ENCODE assay signal across 8 cellular contexts in the genomic region with DNA sequence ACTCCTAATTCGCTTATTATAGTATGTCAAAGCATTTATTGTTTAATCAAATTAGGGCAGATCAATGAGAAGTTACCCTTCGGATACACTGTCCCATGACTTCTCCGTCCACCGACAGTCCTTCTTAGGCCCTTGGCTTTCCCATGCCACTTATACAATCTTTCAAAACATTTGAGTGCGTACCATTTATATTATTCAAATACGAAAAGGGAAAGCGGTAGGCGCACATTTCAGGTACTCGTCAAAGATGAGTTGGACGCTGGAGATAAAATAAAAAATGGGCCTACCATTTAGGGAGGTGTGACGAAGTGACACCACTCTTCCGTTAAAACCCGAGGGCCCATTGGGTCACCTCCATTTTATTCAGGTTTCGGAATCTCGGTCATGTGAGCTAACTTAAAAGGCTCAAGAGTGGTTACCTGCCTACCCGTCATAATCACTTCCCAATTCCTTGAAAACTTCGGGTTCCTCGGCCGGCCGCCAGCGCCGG. TPM values are rescaled to one million over a fixed set of nuclear protein-coding genes. Genes with fewer than 3 reads are reported as not detected.
DNase-seq lines count a peak whose midpoint lies in the region; ATAC-seq and TF ChIP-seq lines count a peak whose summit lies in the region.

No MANE protein-coding gene starts in this region.

- H3K36me3 Mint-ChIP-seq in nephron (ENCODE audit: low read depth) = no peaks in the 10 kb centered on the region

- H3K79me2 ChIP-seq in Karpas-422 (ENCODE audit: low read length) = 0 out of 2 replicates have a peak, but pooled peaks cover 5% of the 10 kb centered on the region

- CTCF ChIA-PET in GM10248 (lab: Yijun Ruan, JAX) = interaction anchor here (1.3 to 2.2 kb wide), 3 partner anchors 10 to 33 kb away, joined by 7 to 10 read pairs (median 9); a partner anchor contains a TSS

- H3K9ac ChIP-seq in BLaER1 (peak overlapping the region; percentile 84), Karpas-422 (ENCODE audit: low read length) (peak overlapping the region; percentile 90)

- peak overlapping the region; percentile 95 to 99 (median 98) for H3K4me3 Mint-ChIP-seq in nephron

- POLR2A ChIA-PET in GM10248 (lab: Yijun Ruan, JAX) = interaction anchor here (1.1 kb wide), 1 partner anchor 33 kb away, joined by 4 read pairs; no protein-coding TSS in a partner anchor

- H3K36me3 ChIP-seq in BLaER1 (no peaks in the 10 kb centered on the region), Karpas-422 (ENCODE audit: insufficient read depth, low read length) (no peaks in the 10 kb centered on the region)
- no peaks in the 10 kb centered on the region for H3K36me3 ChIP-seq in effector memory CD4-positive, alpha-beta T cell (ENCODE audit: control insufficient read depth, insufficient read depth, low read length)

- peaks cover 6% of the 10 kb centered on the region for H3K4me1 Mint-ChIP-seq in nephron

- H3K27me3 ChIP-seq in BLaER1 (no peaks in the 10 kb centered on the region), Karpas-422 (ENCODE audit: low read length) (no peaks in the 10 kb centered on the region)
- H3K27me3 ChIP-seq in effector memory CD4-positive, alpha-beta T cell (replicated peaks; ENCODE audit: control insufficient read depth, insufficient read depth, low read length, poor library complexity, severe bottlenecking) = no peaks in the 10 kb centered on the region

- H3K27ac ChIP-seq in BLaER1 (peak overlapping the region; percentile 92), Karpas-422 (ENCODE audit: low read length) (peak overlapping the region; percentile 65; the same call in 1 of the 2 replicates)
- peak overlapping the region; percentile 95 for H3K27ac ChIP-seq in effector memory CD4-positive, alpha-beta T cell (ENCODE audit: insufficient read depth, low read length, poor library complexity, severe bottlenecking)

- TF ChIP-seq CTCF in nephron (IDR thresholded peaks at IDR 0.05; ENCODE audit: unreplicated experiment in 3 of 3) (no peak), GM10248 (IDR thresholded peaks at IDR 0.05; ENCODE audit: control extremely low read depth, extremely low read depth, low read depth, missing control alignments) (no peak)

- DNase-seq in Karpas-422 (no peak), GM10248 (ENCODE audit: extremely low spot score) (no peak), nucleus accumbens (lab: John Stamatoyannopoulos, UW) (no peak), DMS153 treated with DMSO at 0.1 percent for 48 hours (lab: John Stamatoyannopoulos, UW; ENCODE audit: unreplicated experiment) (no peak)
- DNase-seq in effector memory CD4-positive, alpha-beta T cell = no peak

- peak; percentile 32 for ATAC-seq in GM21515 (IDR thresholded peaks at IDR 0.05; ENCODE audit: unreplicated experiment)

- peak overlapping the region; percentile 96 to 99 (median 97) for H3K27ac Mint-ChIP-seq in nephron

- peak overlapping the region; percentile 76 for H3K4me3 ChIP-seq in BLaER1
- H3K4me3 ChIP-seq in Karpas-422 (ENCODE audit: low read length) = peak overlapping the region; percentile 89
- peak overlapping the region; percentile 95 for H3K4me3 ChIP-seq in effector memory CD4-positive, alpha-beta T cell (ENCODE audit: insufficient read depth, low read depth, low read length, poor library complexity, severe bottlenecking)

- peak overlapping the region; percentile 98 for H2AFZ ChIP-seq in Karpas-422 (ENCODE audit: low read length)

- H3K27me3 Mint-ChIP-seq in nephron (ENCODE audit: low read depth) = no peaks in the 10 kb centered on the region

- H3K4me1 ChIP-seq in BLaER1 (peaks cover 17% of the 10 kb centered on the region), Karpas-422 (ENCODE audit: low read length) (peaks cover 17% of the 10 kb centered on the region)
- peaks cover 4% of the 10 kb centered on the region for H3K4me1 ChIP-seq in effector memory CD4-positive, alpha-beta T cell (ENCODE audit: control insufficient read depth, insufficient read depth, low read length, poor library complexity, severe bottlenecking)

- no peaks in the 10 kb centered on the region for H4K20me1 ChIP-seq in BLaER1
- no peaks in the 10 kb centered on the region for H4K20me1 ChIP-seq in Karpas-422 (ENCODE audit: insufficient read depth, low read depth, low read length)

- no peaks in the 10 kb centered on the region for H3K9me3 Mint-ChIP-seq in nephron

- no peaks in the 10 kb centered on the region for H3K9me3 ChIP-seq in BLaER1
- no peaks in the 10 kb centered on the region for H3K9me3 ChIP-seq in Karpas-422 (ENCODE audit: low read length)
- H3K9me3 ChIP-seq in effector memory CD4-positive, alpha-beta T cell (ENCODE audit: control insufficient read depth, low read length) = no peaks in the 10 kb centered on the region

- H3K4me2 ChIP-seq in BLaER1 (peak overlapping the region; percentile 94), Karpas-422 (ENCODE audit: low read depth, low read length, poor library complexity, severe bottlenecking) (peak overlapping the region; percentile 79)

- no peaks in the 10 kb centered on the region for H3K9me2 ChIP-seq in Karpas-422 (replicated peaks; ENCODE audit: insufficient read depth, low read length)

RNA-seq across cellular contexts. Expression of a gene that starts 0.5 kb away (rescaled TPM):
- 1.4 and 6.1 TPM in 2 replicates for total RNA-seq in Karpas-422 (2014; rRNA removed; shearing (Covaris generic); ENCODE audit: low replicate concordance)

RNA-seq across cellular contexts. Expression of a gene that starts 33.5 kb away (rescaled TPM):
- 90.8 and 177 TPM in 2 replicates for total RNA-seq in Karpas-422 (2014; rRNA removed; shearing (Covaris generic); ENCODE audit: low replicate concordance)
